ENCODE assay signal across 14 cellular contexts in genomic region chr5:133330956-133331355, GRCh38.
DNase-seq lines count a peak whose midpoint lies in the region; ATAC-seq, FAIRE-seq and TF ChIP-seq lines count a peak whose summit lies in the region.
"Had no signal": no experiment of that assay in that cellular context is flagged by ENCODE, and none has a peak within 500 bp of the region (broad histone marks: within the 10 kb centered on the region; RNA-seq: fewer than 3 reads in every experiment).

No MANE protein-coding gene starts in this region.

- 81 to 100% (median 87%) methylated on average over 2 to 5 of the region's 5 CpGs for WGBS in heart left ventricle, 4 donors
- WGBS in H1 (ENCODE audit: extremely low coverage in 1 of 2, insufficient coverage in 1 of 2, insufficient read length in 1 of 2, insufficient replicate concordance in 2 of 2, low coverage in 1 of 2, low lambda C conversion rate in 2 of 2, missing lambda C conversion rate in 1 of 2), 2 experiments: 78% methylated on average over 5 of the region's 5 CpGs; no CpG with 5 or more reads in 1 of the 2 experiments

- H2BK5ac ChIP-seq in H1 (ENCODE audit: low read depth, low read length): no peak overlapping the region; the same call in 1 of the 2 replicates

- TF ChIP-seq RAD21 in H1 (IDR thresholded peaks at IDR 0.05 in 1 of 2, conservative IDR thresholded peaks at IDR 0.05 in 1 of 2; ENCODE audit: low read depth in 2 of 2, low read length in 2 of 2): no peak

- ATAC-seq in heart left ventricle: no peak
- ATAC-seq in activated CD8-positive, alpha-beta T cell treated with anti-CD3 and anti-CD28 coated beads for 36 hours: no peak

- POLR2A ChIA-PET in activated CD8-positive, alpha-beta T cell treated with anti-CD3 and anti-CD28 coated beads for 36 hours (lab: Charles Lee): no interaction called here
- POLR2A ChIA-PET in H1 (lab: Charles Lee; ENCODE audit: partially characterized antibody): interaction anchor here (1.0 to 1.2 kb wide), 2 partner anchors 17 to 540 kb away, joined by 3 read pairs; no protein-coding TSS in a partner anchor

- H3K4ac ChIP-seq in H1 (replicated peaks; ENCODE audit: insufficient read length, low read depth, low read length): peak overlapping the region; percentile 87

- no peak overlapping the region for H3K56ac ChIP-seq in H1 (replicated peaks; ENCODE audit: insufficient read length, low read depth, low read length)

- DNase-seq in cardiac septum (ENCODE audit: low spot score): peak; percentile 55
- DNase-seq in heart left ventricle: no peak
- no peak for DNase-seq in activated CD8-positive, alpha-beta T cell treated with anti-CD3 and anti-CD28 coated beads for 36 hours
- DNase-seq in H1 (ENCODE audit: low read depth in 1 of 2, low spot score in 2 of 2): no peak
- DNase-seq in HUDEP-2 (lab: John Stamatoyannopoulos, UW; ENCODE audit: unreplicated experiment in 76 of 76): no peak
- DNase-seq in cerebellum (ENCODE audit: low spot score): no peak
- no peak for DNase-seq in NCI-H2081 (lab: John Stamatoyannopoulos, UW)
- DNase-seq: C1 segment of cervical spinal cord; Calu3; CD4-positive, alpha-beta T cell; DMS 273 treated with DMSO at 0.1 percent for 48 hours had no signal

- H3K18ac ChIP-seq in H1 (ENCODE audit: extremely low read depth, low read length): no peak overlapping the region

- no peak overlapping the region for H2BK20ac ChIP-seq in H1 (ENCODE audit: low read length)

- H2BK12ac ChIP-seq in H1 (ENCODE audit: low read depth, low read length): no peak overlapping the region; the same call in 1 of the 2 replicates

- H3K36me3 ChIP-seq in heart left ventricle: no peaks in the 10 kb centered on the region
- no peaks in the 10 kb centered on the region for H3K36me3 ChIP-seq in H1 (ENCODE audit: control insufficient read depth in 2 of 4, insufficient read depth in 4 of 4, low read length in 3 of 4)

- H3K23ac ChIP-seq in H1 (ENCODE audit: insufficient read length): no peak overlapping the region

- H3K9ac ChIP-seq in H1 (replicated peaks in 1 of 4; ENCODE audit: extremely low read depth in 1 of 4, low read depth in 3 of 4, low read length in 3 of 4): no peak overlapping the region

- TF ChIP-seq POLR2A in heart left ventricle (IDR thresholded peaks at IDR 0.05): no peak
- no peak for TF ChIP-seq POLR2A in H1 (IDR thresholded peaks at IDR 0.05; ENCODE audit: control extremely low read depth in 1 of 2, low read depth in 2 of 2, low read length in 2 of 2)

- no peaks in the 10 kb centered on the region for H3K27me3 Mint-ChIP-seq in activated CD8-positive, alpha-beta T cell treated with anti-CD3 and anti-CD28 coated beads for 36 hours
- H3K27me3 Mint-ChIP-seq: CD4-positive, alpha-beta T cell had no signal

- intact Hi-C loops in cardiac septum (cut with DNase I): no loop called here
- intact Hi-C loops in heart left ventricle (cut with DNase I): no loop called here
- intact Hi-C loops in activated CD8-positive, alpha-beta T cell treated with anti-CD3 and anti-CD28 coated beads for 36 hours (cut with micrococcal nuclease): no loop called here

- H4K20me1 ChIP-seq in H1 (replicated peaks in 1 of 2; ENCODE audit: control insufficient read depth in 1 of 2, insufficient read depth in 2 of 2, low read length in 2 of 2): no peaks in the 10 kb centered on the region

- no peak overlapping the region for H2BK120ac ChIP-seq in H1 (replicated peaks; ENCODE audit: low read depth, low read length)

- H3K27ac Mint-ChIP-seq in activated CD8-positive, alpha-beta T cell treated with anti-CD3 and anti-CD28 coated beads for 36 hours: peak overlapping the region; percentile 58
- H3K27ac Mint-ChIP-seq: B cell; CD4-positive, alpha-beta T cell had no signal

- H2AK5ac ChIP-seq in H1 (ENCODE audit: low read depth, low read length): no peak overlapping the region

- TF ChIP-seq EP300 in H1 (IDR thresholded peaks at IDR 0.05; ENCODE audit: borderline replicate concordance in 1 of 2, low read depth in 2 of 2, low read length in 2 of 2): no peak

- CTCF ChIA-PET in activated CD8-positive, alpha-beta T cell treated with anti-CD3 and anti-CD28 coated beads for 36 hours (lab: Charles Lee): interaction anchor here (2.0 kb wide), 1 partner anchor 129 kb away, joined by 5 read pairs; no protein-coding TSS in a partner anchor
- CTCF ChIA-PET in H1 (lab: Charles Lee; ENCODE audit: partially characterized antibody): interaction anchor here (0.6 to 3.4 kb wide), 5 partner anchors 11 to 187 kb away, joined by 4 to 13 read pairs (median 8); no protein-coding TSS in a partner anchor

- 0 out of 2 replicates have a peak overlapping the region, but pooled peaks have one; percentile 90 for H2BK15ac ChIP-seq in H1 (ENCODE audit: low read length)

- no peak overlapping the region for H3K4me3 Mint-ChIP-seq in activated CD8-positive, alpha-beta T cell treated with anti-CD3 and anti-CD28 coated beads for 36 hours
- H3K4me3 Mint-ChIP-seq: B cell; CD4-positive, alpha-beta T cell had no signal

- H3K27me3 ChIP-seq in heart left ventricle (peaks cover 0 to 12% (median 0%) of the 10 kb centered on the region in 9 donors), H1 (replicated peaks in 1 of 4; ENCODE audit: control insufficient read depth in 3 of 4, extremely low read depth in 1 of 4, insufficient read depth in 3 of 4, low read length in 3 of 4) (peaks cover 0 to 9% (median 9%) of the 10 kb centered on the region in 4 experiments; a peak in 3 of 7 replicates)

- H3K79me1 ChIP-seq in H1 (ENCODE audit: low read depth, low read length): no peaks in the 10 kb centered on the region

- H3K23me2 ChIP-seq in H1 (ENCODE audit: low read depth, low read length): no peaks in the 10 kb centered on the region; the same call in 1 of the 2 replicates

- peaks cover 21% of the 10 kb centered on the region for H3K4me1 Mint-ChIP-seq in activated CD8-positive, alpha-beta T cell treated with anti-CD3 and anti-CD28 coated beads for 36 hours (ENCODE audit: low read depth)
- H3K4me1 Mint-ChIP-seq: B cell had no signal

- H3K4me1 ChIP-seq in heart left ventricle: no peaks in the 10 kb centered on the region
- H3K4me1 ChIP-seq in H1 (replicated peaks in 1 of 4; ENCODE audit: control insufficient read depth in 3 of 4, insufficient read depth in 4 of 4, low read length in 3 of 4): peaks cover 8 to 35% (median 20%) of the 10 kb centered on the region in 4 experiments

- H3K79me2 ChIP-seq in H1 (ENCODE audit: control insufficient read depth in 1 of 2, insufficient read depth in 2 of 2, low read length in 2 of 2): no peaks in the 10 kb centered on the region

- H3K9me3 Mint-ChIP-seq in activated CD8-positive, alpha-beta T cell treated with anti-CD3 and anti-CD28 coated beads for 36 hours: no peaks in the 10 kb centered on the region
- H3K9me3 Mint-ChIP-seq: CD4-positive, alpha-beta T cell had no signal

- no peak overlapping the region for H3K14ac ChIP-seq in H1 (ENCODE audit: insufficient read length)

- H3K4me3 ChIP-seq in heart left ventricle (no peak overlapping the region), H1 (ENCODE audit: extremely low read depth in 1 of 4, insufficient read depth in 2 of 4, low read depth in 3 of 4, low read length in 4 of 4) (no peak overlapping the region)

- no peak overlapping the region for H2AFZ ChIP-seq in H1 (ENCODE audit: low read length)

- H3K4me2 ChIP-seq in H1 (ENCODE audit: insufficient read depth in 1 of 2, low read depth in 2 of 2, low read length in 2 of 2): 0 out of 4 replicates have a peak overlapping the region, but pooled peaks have one; percentile 9 to 21

- H4K5ac ChIP-seq in H1 (ENCODE audit: insufficient read length, low read depth, low read length): no peak overlapping the region

- H4K91ac ChIP-seq in H1 (replicated peaks; ENCODE audit: insufficient read length, low read length): peak overlapping the region; percentile 94

- TF ChIP-seq CTCF in heart left ventricle (IDR thresholded peaks at IDR 0.05) (no peak), H1 (IDR thresholded peaks at IDR 0.05; ENCODE audit: control extremely low read depth in 1 of 3, insufficient read depth in 1 of 3, low read depth in 1 of 3, low read length in 3 of 3) (no peak)
- TF ChIP-seq CTCF in activated CD8-positive, alpha-beta T cell treated with anti-CD3 and anti-CD28 coated beads for 36 hours (IDR thresholded peaks at IDR 0.05): no peak

- H3K27ac ChIP-seq in heart left ventricle (no peak overlapping the region), H1 (ENCODE audit: low read depth, low read length) (no peak overlapping the region)

- no peak overlapping the region for H4K8ac ChIP-seq in H1 (ENCODE audit: extremely low read depth, insufficient read depth, low read length)

- no peaks in the 10 kb centered on the region for H3K36me3 Mint-ChIP-seq in activated CD8-positive, alpha-beta T cell treated with anti-CD3 and anti-CD28 coated beads for 36 hours (ENCODE audit: low read depth)

- H3K9me3 ChIP-seq in heart left ventricle (no peaks in the 10 kb centered on the region), H1 (ENCODE audit: insufficient read depth in 2 of 2, low read depth in 1 of 2, low read length in 1 of 2) (no peaks in the 10 kb centered on the region)

- no peak for FAIRE-seq in H1 (lab: Jason Lieb, UNC)
- FAIRE-seq: A204.1, H54 had no signal

TF ChIP-seq in H1, 55 proteins besides CTCF, POLR2A, EP300 and RAD21 (continues in another document):
- no peak for TF ChIP-seq TAF1 (IDR thresholded peaks at IDR 0.05; ENCODE audit: low read depth, low read length)
- TF ChIP-seq SP2 (IDR thresholded peaks at IDR 0.05; ENCODE audit: low read length): no peak
- no peak for TF ChIP-seq MAFK (IDR thresholded peaks at IDR 0.05; ENCODE audit: low read depth, low read length)
- TF ChIP-seq ATF2 (IDR thresholded peaks at IDR 0.05; ENCODE audit: low read length): no peak
- TF ChIP-seq NANOG (IDR thresholded peaks at IDR 0.05; ENCODE audit: insufficient read depth, low read depth, low read length, poor library complexity, severe bottlenecking): no peak
